9 cellular contexts compared by ENCODE assay signal in genomic region chr1:76074321-76075187, GRCh38. TPM values are rescaled to one million over a fixed set of nuclear protein-coding genes. Genes with fewer than 3 reads are reported as not detected.
DNase-seq lines count a peak whose midpoint lies in the region; ATAC-seq lines count a peak whose summit lies in the region.
"Had no signal": no experiment of that assay in that cellular context is flagged by ENCODE, and none has a peak within 500 bp of the region (broad histone marks: within the 10 kb centered on the region; RNA-seq: fewer than 3 reads in every experiment).

TSS of gene ST6GALNAC3 (plus strand) at chr1:76074746.

- ATAC-seq in HG03039 (IDR thresholded peaks at IDR 0.05; ENCODE audit: unreplicated experiment), result peak; percentile 81

- H3K9me3 ChIP-seq in mesodermal cell (ENCODE audit: control insufficient read depth, low read length), result no peaks in the 10 kb centered on the region

- H3K4me3 ChIP-seq in mesodermal cell (ENCODE audit: extremely low read depth, insufficient read depth, low read length, poor library complexity, severe bottlenecking), result peak within 1 kb of the TSS; percentile 62

- peak; percentile 13 for DNase-seq in NCI-H2196 (lab: John Stamatoyannopoulos, UW; ENCODE audit: unreplicated experiment)
- no peak for DNase-seq in NCI-H2196 treated with DMSO at 0.1 percent for 48 hours (lab: John Stamatoyannopoulos, UW; ENCODE audit: unreplicated experiment)
- DNase-seq in NCI-H510A treated with DMSO at 0.1 percent for 48 hours (lab: John Stamatoyannopoulos, UW), result peak; percentile 90
- DNase-seq in activated CD8-positive, alpha-beta memory T cell treated with anti-CD3 and anti-CD28 coated beads, Interleukin-2, amount 50 U/mL, for 48 hours, result peak; percentile 87
- DNase-seq in stimulated activated CD8-positive, alpha-beta memory T cell treated with anti-CD3 and anti-CD28 coated beads, Interleukin-15, amount 100 ng/mL, for 24 hours (ENCODE audit: low read depth), result peak; percentile 56

- WGBS in mesodermal cell (ENCODE audit: insufficient coverage in 2 of 2), 2 experiments, result 1% methylated on average over 20 to 35 of the region's 59 CpGs

- peak within 1 kb of the TSS; percentile 89 for H3K27ac ChIP-seq in mesodermal cell (ENCODE audit: low read depth, low read length, severe bottlenecking)
- H3K27ac ChIP-seq: C4-2B had no signal

- peaks cover 12% of the 10 kb centered on the region for H3K4me1 ChIP-seq in mesodermal cell (ENCODE audit: control insufficient read depth, insufficient read depth, low read length, poor library complexity, severe bottlenecking)

- no peaks in the 10 kb centered on the region for H3K36me3 ChIP-seq in mesodermal cell (ENCODE audit: control insufficient read depth, insufficient read depth, low read length)

- in situ Hi-C loops in endometrial microvascular endothelial cells (cut with HindIII; ENCODE audit: inconsistent ontology term, low pct_unique_long_range_greater_than_20kb, low sequenced_read_pairs), result no loop called here

RNA-seq across cellular contexts. Expression of gene ST6GALNAC3, which starts in this region (rescaled TPM):
- total RNA-seq in endometrial microvascular endothelial cells (ENCODE audit: inconsistent ontology term), result 29.7 TPM
- 37.7 TPM for polyA plus RNA-seq in mesodermal cell (2013, experiment 1 of 2)
- 34.2 TPM for polyA plus RNA-seq in mesodermal cell (2013, experiment 2 of 2)
